18 cellular contexts compared by ENCODE assay signal in genomic region chr20:33521461-33521860, GRCh38. TPM values are rescaled to one million over a fixed set of nuclear protein-coding genes. Genes with fewer than 3 reads are reported as not detected.
DNase-seq lines count a peak whose midpoint lies in the region; ATAC-seq and TF ChIP-seq lines count a peak whose summit lies in the region.
"Had no signal": no experiment of that assay in that cellular context is flagged by ENCODE, and none has a peak within 500 bp of the region (broad histone marks: within the 10 kb centered on the region; RNA-seq: fewer than 3 reads in every experiment).

No MANE protein-coding gene starts in this region.

- no peak for ATAC-seq in CD8-positive, alpha-beta T cell
- no peak for ATAC-seq in GM18867 (IDR thresholded peaks at IDR 0.05; ENCODE audit: unreplicated experiment)
- ATAC-seq in GM18517 (IDR thresholded peaks at IDR 0.05; ENCODE audit: unreplicated experiment) = no peak
- ATAC-seq in Right ventricle myocardium inferior = no peak
- ATAC-seq: A549; GM23338; right lobe of liver; stimulated activated memory B cell treated with anti-CD40 and anti-IgM and Interleukin-4, amounts not matched to agents 10 μg/mL and 1 μg/mL and 100 μg/mL, for 72 hours; upper lobe of right lung had no signal

- no peak overlapping the region for H3K4me3 Mint-ChIP-seq in CD8-positive, alpha-beta T cell
- H3K4me3 Mint-ChIP-seq: activated CD4-positive, alpha-beta T cell treated with anti-CD3 and anti-CD28 coated beads, Interleukin-2, amount 10 ng/mL, durations not matched to agents 7 days and 5 days; GM23338; neural crest cell; stimulated activated memory B cell treated with anti-CD40 and anti-IgM and Interleukin-4, amounts not matched to agents 10 μg/mL and 1 μg/mL and 100 μg/mL, for 72 hours had no signal

- H3K4me1 ChIP-seq in CD8-positive, alpha-beta T cell (ENCODE audit: insufficient read depth, low read length) = no peaks in the 10 kb centered on the region

- no peak for TF ChIP-seq CTCF in CD8-positive, alpha-beta T cell (IDR thresholded peaks at IDR 0.05)

- intact Hi-C loops in CD8-positive, alpha-beta T cell (cut with DNase I, micrococcal nuclease) = no loop called here
- intact Hi-C loops in Right ventricle myocardium inferior (cut with DNase I) = no loop called here

- no peaks in the 10 kb centered on the region for H3K36me3 ChIP-seq in CD8-positive, alpha-beta T cell (ENCODE audit: insufficient read depth, low read length)
- H3K36me3 ChIP-seq: right lobe of liver had no signal

- CTCF ChIA-PET in CD8-positive, alpha-beta T cell (lab: Charles Lee) = no interaction called here

- no peak overlapping the region for H3K27ac ChIP-seq in CD8-positive, alpha-beta T cell (ENCODE audit: low read depth, low read length)
- H3K27ac ChIP-seq: A549, right lobe of liver, upper lobe of right lung had no signal

- no peak for DNase-seq in CD8-positive, alpha-beta T cell
- peak; percentile 99 for DNase-seq in NCI-H1105 treated with DMSO at 0.1 percent for 48 hours (lab: John Stamatoyannopoulos, UW)
- DNase-seq in NCI-H2171 (lab: John Stamatoyannopoulos, UW) = peak; percentile 98
- peak; percentile 87 to 90 for DNase-seq in SHP77 (lab: John Stamatoyannopoulos, UW)
- DNase-seq in hippocampal formation (lab: John Stamatoyannopoulos, UW) = no peak
- no peak for DNase-seq in Right ventricle myocardium inferior (ENCODE audit: missing footprints)
- DNase-seq: activated CD4-positive, alpha-beta T cell treated with anti-CD3 and anti-CD28 coated beads, Interleukin-2, amount 10 ng/mL, durations not matched to agents 7 days and 5 days; activated T-cell treated with anti-CD3 and anti-CD28 coated beads, Interleukin-2, amount 50 U/mL, for 1 hour; cerebellar nuclear complex; IMR-90; right lobe of liver; upper lobe of right lung had no signal

- peak overlapping the region; percentile 33 for H3K27ac Mint-ChIP-seq in CD8-positive, alpha-beta T cell
- H3K27ac Mint-ChIP-seq: activated CD4-positive, alpha-beta T cell treated with anti-CD3 and anti-CD28 coated beads, Interleukin-2, amount 10 ng/mL, durations not matched to agents 7 days and 5 days; GM23338; stimulated activated memory B cell treated with anti-CD40 and anti-IgM and Interleukin-4, amounts not matched to agents 10 μg/mL and 1 μg/mL and 100 μg/mL, for 72 hours had no signal

- H3K27me3 Mint-ChIP-seq in CD8-positive, alpha-beta T cell (ENCODE audit: low read depth) = no peaks in the 10 kb centered on the region
- H3K27me3 Mint-ChIP-seq: activated CD4-positive, alpha-beta T cell treated with anti-CD3 and anti-CD28 coated beads, Interleukin-2, amount 10 ng/mL, durations not matched to agents 7 days and 5 days; stimulated activated memory B cell treated with anti-CD40 and anti-IgM and Interleukin-4, amounts not matched to agents 10 μg/mL and 1 μg/mL and 100 μg/mL, for 72 hours had no signal

- POLR2A ChIA-PET in CD8-positive, alpha-beta T cell (lab: Charles Lee) = interaction anchor here (0.9 kb wide), 1 partner anchor 31 kb away, joined by 4 read pairs; the partner anchor contains the start of gene CBFA2T2

- peaks cover 23% of the 10 kb centered on the region for H3K4me1 Mint-ChIP-seq in CD8-positive, alpha-beta T cell (ENCODE audit: low read depth)

- H3K9me3 Mint-ChIP-seq in CD8-positive, alpha-beta T cell = no peaks in the 10 kb centered on the region
- H3K9me3 Mint-ChIP-seq: activated CD4-positive, alpha-beta T cell treated with anti-CD3 and anti-CD28 coated beads, Interleukin-2, amount 10 ng/mL, durations not matched to agents 7 days and 5 days; GM23338; neural crest cell; stimulated activated memory B cell treated with anti-CD40 and anti-IgM and Interleukin-4, amounts not matched to agents 10 μg/mL and 1 μg/mL and 100 μg/mL, for 72 hours had no signal

- no peaks in the 10 kb centered on the region for H3K27me3 ChIP-seq in CD8-positive, alpha-beta T cell (ENCODE audit: insufficient read depth, low read length)
- H3K27me3 ChIP-seq: right lobe of liver, upper lobe of right lung had no signal

- H3K36me3 Mint-ChIP-seq in CD8-positive, alpha-beta T cell = peaks cover 11% of the 10 kb centered on the region

- H3K9me3 ChIP-seq in CD8-positive, alpha-beta T cell (ENCODE audit: low read length) = no peaks in the 10 kb centered on the region
- H3K9me3 ChIP-seq: A549, right lobe of liver, upper lobe of right lung had no signal

- H3K4me3 ChIP-seq in CD8-positive, alpha-beta T cell (ENCODE audit: low read depth, low read length) = no peak overlapping the region
- H3K4me3 ChIP-seq: A549, GM23338, right lobe of liver, upper lobe of right lung had no signal

RNA-seq across cellular contexts. Expression of gene CBFA2T2, which starts 31.6 kb away (rescaled TPM):
- 10 to 100 TPM; 12.5 to 13.7 TPM for total RNA-seq in CD8-positive, alpha-beta T cell
- 11.3 TPM for total RNA-seq in Right ventricle myocardium inferior

Comparison
In these comparisons a context has a peak if more than half of its experiments do, and no peak if none do; other contexts are left out.
1. DNase-seq: peak in NCI-H1105 treated with DMSO at 0.1 percent for 48 hours (single experiment), NCI-H2171 (single experiment) and SHP77 (2 of 2); none in CD8-positive, alpha-beta T cell (0 of 7), hippocampal formation (0 of 2) and Right ventricle myocardium inferior (single experiment).